Comparison of ENCODE assay signal across 1 cellular context in the genomic region with DNA sequence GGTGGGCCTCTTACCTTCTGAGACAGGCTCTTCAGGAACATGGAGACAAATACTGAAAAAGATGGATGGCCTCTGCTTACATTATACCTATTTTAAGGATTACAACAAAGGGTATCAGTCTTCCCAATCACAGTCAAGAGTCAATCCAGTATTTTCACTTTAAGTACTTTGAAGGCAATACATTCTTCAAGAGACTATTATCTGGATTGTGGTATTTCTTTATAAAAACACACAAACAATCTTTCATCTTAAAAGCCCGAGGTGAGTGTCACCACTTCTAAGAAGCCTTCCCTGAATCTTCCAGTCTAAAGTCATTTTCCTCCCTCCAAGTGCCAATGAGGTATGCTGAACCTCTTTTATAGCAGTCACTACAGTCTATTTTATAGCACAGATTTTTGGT.
A peak's percentile ranks its signal among the peaks of the same experiment; 100 is the strongest.
TF ChIP-seq lines count a peak whose summit lies in the region.

No MANE protein-coding gene starts in this region.

TF ChIP-seq in HEK293, 187 proteins besides CTCF, POLR2A, EP300 and RAD21 (continued from another document):
- TF ChIP-seq, protein P1, sequence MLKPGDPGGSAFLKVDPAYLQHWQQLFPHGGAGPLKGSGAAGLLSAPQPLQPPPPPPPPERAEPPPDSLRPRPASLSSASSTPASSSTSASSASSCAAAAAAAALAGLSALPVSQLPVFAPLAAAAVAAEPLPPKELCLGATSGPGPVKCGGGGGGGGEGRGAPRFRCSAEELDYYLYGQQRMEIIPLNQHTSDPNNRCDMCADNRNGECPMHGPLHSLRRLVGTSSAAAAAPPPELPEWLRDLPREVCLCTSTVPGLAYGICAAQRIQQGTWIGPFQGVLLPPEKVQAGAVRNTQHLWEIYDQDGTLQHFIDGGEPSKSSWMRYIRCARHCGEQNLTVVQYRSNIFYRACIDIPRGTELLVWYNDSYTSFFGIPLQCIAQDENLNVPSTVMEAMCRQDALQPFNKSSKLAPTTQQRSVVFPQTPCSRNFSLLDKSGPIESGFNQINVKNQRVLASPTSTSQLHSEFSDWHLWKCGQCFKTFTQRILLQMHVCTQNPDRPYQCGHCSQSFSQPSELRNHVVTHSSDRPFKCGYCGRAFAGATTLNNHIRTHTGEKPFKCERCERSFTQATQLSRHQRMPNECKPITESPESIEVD (tag by site-specific recombination; IDR thresholded peaks at IDR 0.05): peak; percentile 65
